Comparison of ENCODE assay signal across 8 cellular contexts in genomic region chr18:58043452-58044369, GRCh38. TPM values are rescaled to one million over a fixed set of nuclear protein-coding genes. Genes with fewer than 3 reads are reported as not detected.
DNase-seq lines count a peak whose midpoint lies in the region; ATAC-seq and TF ChIP-seq lines count a peak whose summit lies in the region.

Gene NEDD4L (plus strand): TSS chr18:58044226. CDS start chr18:58044661, 435 bp downstream.

- H3K9me3 ChIP-seq in adrenal gland (replicated peaks in 1 of 3) = no peaks in the 10 kb centered on the region
- H3K9me3 ChIP-seq in heart right ventricle = no peaks in the 10 kb centered on the region

- H3K4me1 ChIP-seq in adrenal gland (replicated peaks in 1 of 2) = peaks cover 20 to 28% of the 10 kb centered on the region in 2 donors
- H3K4me1 ChIP-seq in heart right ventricle = peaks cover 4 to 30% (median 17%) of the 10 kb centered on the region in 9 donors

- H3K27ac ChIP-seq in adrenal gland = peak within 1 kb of the TSS in 4 of 5 donors; percentile 62 to 92 (median 88)
- H3K27ac ChIP-seq in heart right ventricle = peak within 1 kb of the TSS; percentile 45 to 88 (median 76)

- H3K36me3 ChIP-seq in adrenal gland (replicated peaks in 1 of 2) = no peaks in the 10 kb centered on the region
- no peaks in the 10 kb centered on the region for H3K36me3 ChIP-seq in heart right ventricle

- H3K27ac Mint-ChIP-seq in type B pancreatic cell = peak within 1 kb of the TSS; percentile 98

- ATAC-seq in HG02678 (IDR thresholded peaks at IDR 0.05; ENCODE audit: unreplicated experiment) = peak; percentile 74
- peak; percentile 87 to 95 (median 91) for ATAC-seq in heart right ventricle

- DNase-seq in NCI-H1092 treated with DMSO at 0.1 percent for 48 hours (lab: John Stamatoyannopoulos, UW) (peak; percentile 90), T follicular helper cell (ENCODE audit: low read depth) (peak; percentile 45), adrenal gland (peak; percentile 86 to 93 (median 88)), heart right ventricle (peak; percentile 79 to 81), posterior vena cava (ENCODE audit: low spot score) (peak; percentile 94), type B pancreatic cell (ENCODE audit: extremely low spot score, unreplicated experiment) (peak; percentile 91)

- no peak for TF ChIP-seq POLR2A in adrenal gland (IDR thresholded peaks at IDR 0.05)

- peaks cover 26% of the 10 kb centered on the region for H3K4me1 Mint-ChIP-seq in type B pancreatic cell (ENCODE audit: unreplicated experiment)

- 0 to 1% (median 1%) methylated on average over 32 to 86 of the region's 93 CpGs for WGBS in adrenal gland, 4 donors
- WGBS in heart right ventricle, 2 donors = 0 to 1% methylated on average over 62 to 91 of the region's 93 CpGs

- H3K27me3 Mint-ChIP-seq in type B pancreatic cell = no peaks in the 10 kb centered on the region

- peak within 1 kb of the TSS; percentile 99 for H3K4me3 Mint-ChIP-seq in type B pancreatic cell

- peak; percentile 88 for TF ChIP-seq CTCF in GM12874 (IDR thresholded peaks at IDR 0.05; ENCODE audit: insufficient read depth, low read depth, low read length)
- peak; percentile 72 to 89 (median 86) for TF ChIP-seq CTCF in adrenal gland (IDR thresholded peaks at IDR 0.05)
- peak; percentile 73 to 91 (median 86) for TF ChIP-seq CTCF in heart right ventricle (IDR thresholded peaks at IDR 0.05)
- peak; percentile 93 for TF ChIP-seq CTCF in type B pancreatic cell (conservative IDR thresholded peaks at IDR 0.05)

- intact Hi-C loops in adrenal gland (cut with DNase I) = loop anchor here (2.0 to 5.0 kb wide), 2 partner anchors 77 to 79 kb away; no protein-coding TSS in a partner anchor
- intact Hi-C loops in heart right ventricle (cut with DNase I) = loop anchor here in 7 of 10 donors (1.0 to 10.0 kb wide), 12 partner anchors 77 to 419 kb away; partner anchors contain the start of gene NARS1 (in 1 of the 7)
- intact Hi-C loops in posterior vena cava (cut with DNase I) = loop anchor here in 1 of 2 donors (10.0 kb wide), 1 partner anchor 271 kb away; no protein-coding TSS in a partner anchor

- peak within 1 kb of the TSS; percentile 37 to 95 (median 87) for H3K4me3 ChIP-seq in adrenal gland
- H3K4me3 ChIP-seq in heart right ventricle = peak within 1 kb of the TSS; percentile 71 to 92 (median 86)

- no peaks in the 10 kb centered on the region for H3K36me3 Mint-ChIP-seq in type B pancreatic cell

- H3K9me3 Mint-ChIP-seq in type B pancreatic cell = no peaks in the 10 kb centered on the region

- H3K27me3 ChIP-seq in adrenal gland (no peaks in the 10 kb centered on the region), heart right ventricle (peaks cover 0 to 27% (median 0%) of the 10 kb centered on the region in 7 donors)

RNA-seq across cellular contexts. Expression of gene NEDD4L, which starts in this region (rescaled TPM):
- total RNA-seq in adrenal gland = 100 to 1,000 TPM in 1 of 8 donors, 10 to 100 TPM in 7; 23.7 to 110 (median 47.1) TPM
- polyA plus RNA-seq in adrenal gland = 10 to 100 TPM; 17.8 to 36.2 (median 22.0) TPM
- 10 to 100 TPM; 37.1 to 67.1 (median 50.2) TPM for total RNA-seq in heart right ventricle
- 10 to 100 TPM in 1 of 2 donors, 1 to 10 TPM in 1; 9.6 to 13.5 TPM for polyA plus RNA-seq in heart right ventricle
- total RNA-seq in posterior vena cava = 10 to 100 TPM; 11.3 to 14.9 TPM
- 84.7 and 93.5 TPM in 2 replicates for total RNA-seq in type B pancreatic cell (ENCODE audit: low replicate concordance)

Comparison
In these comparisons a context has a peak if more than half of its experiments do, and no peak if none do; other contexts are left out.
1. Peak in every context shown above with its lines: DNase-seq, ATAC-seq, H3K4me3 ChIP-seq and H3K27ac ChIP-seq.